ENCODE assay signal across 1 cellular context in genomic region chr18:23969664-23970063, GRCh38.
TF ChIP-seq lines count a peak whose summit lies in the region.

No MANE protein-coding gene starts in this region.

TF ChIP-seq in GM23338, 12 proteins besides CTCF, POLR2A, EP300 and RAD21:
- TF ChIP-seq ZNF462 (CRISPR knock-in tag; IDR thresholded peaks at IDR 0.05) (no peak), STAT1 (IDR thresholded peaks at IDR 0.05; ENCODE audit: unreplicated experiment) (no peak), EZH2phosphoT487 (IDR thresholded peaks at IDR 0.05; ENCODE audit: unreplicated experiment) (no peak), JUNB (IDR thresholded peaks at IDR 0.05; ENCODE audit: unreplicated experiment) (no peak), CREB1 (CRISPR knock-in tag; IDR thresholded peaks at IDR 0.05; ENCODE audit: low read depth) (no peak), EZH2 (IDR thresholded peaks at IDR 0.05; ENCODE audit: low read depth, unreplicated experiment) (no peak), REST (IDR thresholded peaks at IDR 0.05; ENCODE audit: unreplicated experiment) (no peak), NANOG (IDR thresholded peaks at IDR 0.05; ENCODE audit: borderline replicate concordance) (no peak), POLR2AphosphoS5 (IDR thresholded peaks at IDR 0.05; ENCODE audit: low read depth) (no peak)
